In genomic region chr7:138738551-138739335, GRCh38 we compare ENCODE assay signal across 9 cellular contexts. TPM values are rescaled to one million over a fixed set of nuclear protein-coding genes. Genes with fewer than 3 reads are reported as not detected.
DNase-seq lines count a peak whose midpoint lies in the region; ATAC-seq and TF ChIP-seq lines count a peak whose summit lies in the region.
"Had no signal": no experiment of that assay in that cellular context is flagged by ENCODE, and none has a peak within 500 bp of the region (broad histone marks: within the 10 kb centered on the region; RNA-seq: fewer than 3 reads in every experiment).

No MANE protein-coding gene starts in this region.

- peak overlapping the region; percentile 67 for H3K27ac Mint-ChIP-seq in progenitor cell of endocrine pancreas

- DNase-seq in GM10266 (ENCODE audit: extremely low spot score) (peak; percentile 75), NCI-H1417 (lab: John Stamatoyannopoulos, UW) (peak; percentile 78 to 95 (median 93)), SKM-1 treated with dmso at 0.1 percent for 144 hours (lab: John Stamatoyannopoulos, UW; ENCODE audit: unreplicated experiment) (peak; percentile 77), Right ventricle myocardium superior (peak; percentile 89), progenitor cell of endocrine pancreas (ENCODE audit: low spot score, unreplicated experiment) (peak; percentile 78), aorta (peak; percentile 86 to 88)
- DNase-seq in activated naive CD4-positive, alpha-beta T cell treated with anti-CD3 and anti-CD28 coated beads, Interleukin-2, amount 50 U/mL, for 16 hours, result peak; percentile 81

- peaks cover 16% of the 10 kb centered on the region for H3K4me1 Mint-ChIP-seq in progenitor cell of endocrine pancreas (ENCODE audit: low read depth)

- intact Hi-C loops in Right ventricle myocardium superior (cut with DNase I), result loop anchor here (5.0 to 10.0 kb wide), 2 partner anchors 576 to 834 kb away; no protein-coding TSS in a partner anchor
- intact Hi-C loops in aorta (cut with DNase I), result loop anchor here (10.0 kb wide), 1 partner anchor 1134 kb away; no protein-coding TSS in a partner anchor

- ATAC-seq in HG02588 (IDR thresholded peaks at IDR 0.05; ENCODE audit: unreplicated experiment) (peak; percentile 80), Right ventricle myocardium superior (ENCODE audit: poor library complexity) (peak; percentile 88), aorta (ENCODE audit: low FRiP score) (peak; percentile 48)

- H3K9me3 Mint-ChIP-seq in progenitor cell of endocrine pancreas (ENCODE audit: low read depth), result no peaks in the 10 kb centered on the region

- no peak overlapping the region for H3K27ac ChIP-seq in aorta (ENCODE audit: low read depth in 1 of 2, low read length in 2 of 2)

- H3K27me3 ChIP-seq in aorta (ENCODE audit: control insufficient read depth in 1 of 2, insufficient read depth in 2 of 2, low read length in 1 of 2), result no peaks in the 10 kb centered on the region

- no peaks in the 10 kb centered on the region for H3K36me3 ChIP-seq in aorta (ENCODE audit: control insufficient read depth in 1 of 2, insufficient read depth in 2 of 2, low read length in 1 of 2)

- no peaks in the 10 kb centered on the region for H3K27me3 Mint-ChIP-seq in progenitor cell of endocrine pancreas

- 13 to 14% methylated on average over 14 of the region's 14 CpGs for WGBS in aorta, 2 donors

- no peaks in the 10 kb centered on the region for H3K9me3 ChIP-seq in aorta (ENCODE audit: control insufficient read depth, low read length)

- H3K36me3 Mint-ChIP-seq in progenitor cell of endocrine pancreas (ENCODE audit: insufficient read depth), result no peaks in the 10 kb centered on the region

- TF ChIP-seq CTCF in GM10266 (IDR thresholded peaks at IDR 0.05; ENCODE audit: control insufficient read depth, insufficient read depth, low read depth, missing control alignments) (peak; percentile 88), progenitor cell of endocrine pancreas (IDR thresholded peaks at IDR 0.05; ENCODE audit: unreplicated experiment) (peak; percentile 97)

- H3K4me1 ChIP-seq in aorta (ENCODE audit: control insufficient read depth in 1 of 2, insufficient read depth in 2 of 2, low read length in 2 of 2), result no peaks in the 10 kb centered on the region

- no peak overlapping the region for H3K4me3 Mint-ChIP-seq in progenitor cell of endocrine pancreas (ENCODE audit: low read depth)

- no peak overlapping the region for H3K4me3 ChIP-seq in aorta (ENCODE audit: low read length in 2 of 2)

RNA-seq across cellular contexts. Expression of gene SVOPL, which starts 37.6 kb away (rescaled TPM):
- total RNA-seq in Right ventricle myocardium superior (not detected), progenitor cell of endocrine pancreas (1.4 TPM in 2 replicates), aorta (not detected)
- polyA plus RNA-seq in aorta, result 1 to 10 TPM in 1 of 2 donors, not detected in 1; 1.2 TPM
- total RNA-seq: skeletal muscle tissue had no signal

RNA-seq across cellular contexts. Expression of gene TMEM213, which starts 59.1 kb away (rescaled TPM):
- not detected for total RNA-seq in Right ventricle myocardium superior
- not detected in 2 replicates for total RNA-seq in progenitor cell of endocrine pancreas
- total RNA-seq in aorta, result not detected
- polyA plus RNA-seq in aorta, result not detected
- total RNA-seq: skeletal muscle tissue had no signal

RNA-seq across cellular contexts. Expression of gene ATP6V0A4, which starts 59.3 kb away (rescaled TPM):
- total RNA-seq in Right ventricle myocardium superior (not detected), progenitor cell of endocrine pancreas (0.50 and 0.89 TPM in 2 replicates), aorta (not detected)
- polyA plus RNA-seq in aorta, result not detected
- total RNA-seq: skeletal muscle tissue had no signal
